Comparison of ENCODE assay signal across 1 cellular context in genomic region chr11:28704801-28705200, GRCh38.
TF ChIP-seq lines count a peak whose summit lies in the region.

No MANE protein-coding gene starts in this region.

TF ChIP-seq in H1, 55 proteins besides CTCF, POLR2A, EP300 and RAD21 (continued from another document):
- no peak for TF ChIP-seq USF2 (IDR thresholded peaks at IDR 0.05; ENCODE audit: low read length)
- TF ChIP-seq BRCA1 (IDR thresholded peaks at IDR 0.05; ENCODE audit: low read depth, low read length): no peak
- TF ChIP-seq SUZ12 (IDR thresholded peaks at IDR 0.05; ENCODE audit: low read length): no peak
- no peak for TF ChIP-seq ATF3 (IDR thresholded peaks at IDR 0.05; ENCODE audit: insufficient read depth, low read depth, low read length)
- TF ChIP-seq NRF1 (IDR thresholded peaks at IDR 0.05; ENCODE audit: low read depth, low read length): no peak
- TF ChIP-seq EZH2 (IDR thresholded peaks at IDR 0.05; ENCODE audit: low read depth, low read length, severe bottlenecking): no peak
- no peak for TF ChIP-seq CBX5 (IDR thresholded peaks at IDR 0.05; ENCODE audit: low read depth, low read length)
- TF ChIP-seq KDM1A (IDR thresholded peaks at IDR 0.05; ENCODE audit: borderline replicate concordance, low read length): no peak
- no peak for TF ChIP-seq JUND (IDR thresholded peaks at IDR 0.05; ENCODE audit: low read length)
- TF ChIP-seq TAF7 (optimal IDR thresholded peaks at IDR 0.05; ENCODE audit: borderline replicate concordance, low read depth, low read length): no peak
- TF ChIP-seq POU5F1 (IDR thresholded peaks at IDR 0.05; ENCODE audit: low read depth, low read length): no peak
TF ChIP-seq in H1: peak in this region for 0.
